Comparison of ENCODE assay signal across 8 cellular contexts in the genomic region with DNA sequence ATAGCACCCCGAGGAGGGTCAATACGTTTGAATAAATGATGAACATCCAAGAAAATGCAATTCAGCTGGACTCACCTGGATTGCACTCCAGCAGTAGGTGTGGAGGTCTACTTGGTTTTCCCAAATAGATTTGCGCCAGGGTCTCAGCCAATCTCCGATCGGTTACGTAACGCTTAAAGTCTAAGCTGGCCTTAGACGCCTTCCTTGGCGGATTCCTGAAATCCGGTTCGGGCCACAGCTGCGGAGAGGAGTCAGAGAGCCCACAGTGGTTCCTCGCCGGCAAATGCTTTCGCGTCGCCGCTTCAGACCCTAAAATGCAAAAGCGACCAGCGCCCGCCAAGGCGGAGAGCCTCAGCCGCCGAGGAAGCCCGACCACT. TPM values are rescaled to one million over a fixed set of nuclear protein-coding genes. Genes with fewer than 3 reads are reported as not detected.
DNase-seq lines count a peak whose midpoint lies in the region; ATAC-seq and TF ChIP-seq lines count a peak whose summit lies in the region.

No MANE protein-coding gene starts in this region.

- TF ChIP-seq CTCF in AG10803 (conservative IDR thresholded peaks at IDR 0.05; ENCODE audit: low read length) (no peak), RWPE2 (IDR thresholded peaks at IDR 0.05; ENCODE audit: poor library complexity, severe bottlenecking) (no peak), fibroblast of lung (conservative IDR thresholded peaks at IDR 0.05 in 1 of 2, IDR thresholded peaks at IDR 0.05 in 1 of 2; ENCODE audit: low read depth in 1 of 2, low read length in 2 of 2) (no peak), parathyroid adenoma (IDR thresholded peaks at IDR 0.05) (no peak)

- H3K27ac ChIP-seq in GM23248 = peak overlapping the region; percentile 86
- H3K27ac ChIP-seq in RWPE2 (ENCODE audit: poor library complexity, severe bottlenecking) = peak overlapping the region; percentile 72
- peak overlapping the region; percentile 42 for H3K27ac ChIP-seq in fibroblast of lung (ENCODE audit: insufficient read depth, low read length)
- peak overlapping the region; percentile 93 for H3K27ac ChIP-seq in parathyroid adenoma

- H3K9ac ChIP-seq in GM23248 = peak overlapping the region; percentile 87
- peak overlapping the region; percentile 70 for H3K9ac ChIP-seq in fibroblast of lung (ENCODE audit: insufficient read depth, low read length)
- peak overlapping the region; percentile 37 for H3K9ac ChIP-seq in parathyroid adenoma

- H3K4me3 ChIP-seq in AG10803 (ENCODE audit: low read length) (peak overlapping the region; percentile 98), GM23248 (peak overlapping the region; percentile 93), RWPE2 (ENCODE audit: severe bottlenecking) (peak overlapping the region; percentile 86), fibroblast of lung (replicated peaks in 1 of 4; ENCODE audit: control extremely low read depth in 1 of 4, insufficient read depth in 1 of 4, low read depth in 3 of 4, low read length in 4 of 4) (peak overlapping the region; percentile 72 to 99 (median 90)), parathyroid adenoma (ENCODE audit: low read depth, low read length) (peak overlapping the region; percentile 84)

- peak; percentile 7 for ATAC-seq in RWPE2 (ENCODE audit: low read depth)
- ATAC-seq in HG03571 (IDR thresholded peaks at IDR 0.05; ENCODE audit: unreplicated experiment) = no peak
- ATAC-seq in GM18498 (IDR thresholded peaks at IDR 0.05; ENCODE audit: unreplicated experiment) = no peak

- H4K20me1 ChIP-seq in GM23248 (ENCODE audit: insufficient read depth) (no peaks in the 10 kb centered on the region), fibroblast of lung (ENCODE audit: control insufficient read depth, extremely low read depth, insufficient read depth, low read length) (no peaks in the 10 kb centered on the region)

- H2AFZ ChIP-seq in GM23248 (peak overlapping the region; percentile 82), fibroblast of lung (ENCODE audit: low read length) (peak overlapping the region; percentile 40), parathyroid adenoma (peak overlapping the region; percentile 91)

- no peaks in the 10 kb centered on the region for H3K27me3 ChIP-seq in GM23248 (replicated peaks; ENCODE audit: insufficient read depth)
- H3K27me3 ChIP-seq in RWPE2 (ENCODE audit: insufficient read depth, poor library complexity, severe bottlenecking) = no peaks in the 10 kb centered on the region
- no peaks in the 10 kb centered on the region for H3K27me3 ChIP-seq in fibroblast of lung (ENCODE audit: control insufficient read depth, insufficient read depth, low read length)
- no peaks in the 10 kb centered on the region for H3K27me3 ChIP-seq in parathyroid adenoma (ENCODE audit: control insufficient read depth, insufficient read depth, low read length)

- peaks cover 3% of the 10 kb centered on the region; the same call in 1 of the 2 replicates for H3K36me3 ChIP-seq in GM23248 (ENCODE audit: low read depth)
- H3K36me3 ChIP-seq in RWPE2 (ENCODE audit: low read depth) = peaks cover 16% of the 10 kb centered on the region
- peaks cover 2% of the 10 kb centered on the region for H3K36me3 ChIP-seq in fibroblast of lung (ENCODE audit: control insufficient read depth, insufficient read depth, low read length)
- H3K36me3 ChIP-seq in parathyroid adenoma (ENCODE audit: control insufficient read depth, insufficient read depth, low read length) = no peaks in the 10 kb centered on the region

- in situ Hi-C loops in GM23248 (cut with MboI) = no loop called here

- WGBS in GM23248 (ENCODE audit: low coverage in 1 of 2, low lambda C conversion rate in 2 of 2, missing lambda C conversion rate in 2 of 2), 2 experiments = 1 to 2% methylated on average over 25 of the region's 25 CpGs

- H3K9me3 ChIP-seq in GM23248 (ENCODE audit: low read depth) = no peaks in the 10 kb centered on the region
- H3K9me3 ChIP-seq in RWPE2 (ENCODE audit: severe bottlenecking) = no peaks in the 10 kb centered on the region
- H3K9me3 ChIP-seq in fibroblast of lung (ENCODE audit: control insufficient read depth, insufficient read depth, low read depth, low read length) = no peaks in the 10 kb centered on the region
- H3K9me3 ChIP-seq in parathyroid adenoma (ENCODE audit: control insufficient read depth, low read length) = no peaks in the 10 kb centered on the region

- no peak for DNase-seq in AG10803 (ENCODE audit: low read depth)
- DNase-seq in GM23248 = peak; percentile 83
- peak; percentile 50 for DNase-seq in RWPE2 (ENCODE audit: low spot score)
- DNase-seq in fibroblast of lung (ENCODE audit: low read depth in 2 of 2) = peak in 1 of 2 donors; percentile 71
- DNase-seq in NCI-H524 treated with DMSO at 0.1 percent for 48 hours (lab: John Stamatoyannopoulos, UW) = no peak

- peaks cover 34% of the 10 kb centered on the region for H3F3A ChIP-seq in GM23248 (ENCODE audit: insufficient read depth)

- H3K4me2 ChIP-seq in GM23248 (ENCODE audit: unreplicated experiment) (peak overlapping the region; percentile 75), fibroblast of lung (ENCODE audit: extremely low read depth, insufficient read depth, low read length) (peak overlapping the region; percentile 75), parathyroid adenoma (ENCODE audit: low read length) (peak overlapping the region; percentile 91)

- no peaks in the 10 kb centered on the region for H3K9me2 ChIP-seq in GM23248 (ENCODE audit: insufficient read depth)

- peaks cover 91% of the 10 kb centered on the region for H3K79me2 ChIP-seq in GM23248 (ENCODE audit: insufficient read depth)
- peaks cover 64% of the 10 kb centered on the region for H3K79me2 ChIP-seq in fibroblast of lung (ENCODE audit: control insufficient read depth, insufficient read depth, low read length)
- H3K79me2 ChIP-seq in parathyroid adenoma = peaks cover 5% of the 10 kb centered on the region

- H3K4me1 ChIP-seq in GM23248 (ENCODE audit: insufficient read depth) (peaks cover 38% of the 10 kb centered on the region), RWPE2 (ENCODE audit: insufficient read depth, poor library complexity, severe bottlenecking) (peaks cover 9% of the 10 kb centered on the region), fibroblast of lung (ENCODE audit: control insufficient read depth, extremely low read depth, insufficient read depth, low read length) (peaks cover 7% of the 10 kb centered on the region), parathyroid adenoma (peaks cover 3% of the 10 kb centered on the region)

RNA-seq across cellular contexts. Expression of a gene that starts 0.3 kb away (rescaled TPM):
- 20.6 and 28.8 TPM in 2 replicates for total RNA-seq in GM23248 (2014; rRNA removed; shearing (Covaris generic))
- polyA plus RNA-seq in GM23248 (2016; fragmentation: Nextera tagmentation; extraction: Ambion mirVana) = 32.0 and 32.1 TPM in 2 replicates
- 14.9 and 15.9 TPM in 2 replicates for total RNA-seq in fibroblast of lung
- 20.1 and 22.3 TPM in 2 replicates for polyA plus RNA-seq in fibroblast of lung
- polyA plus RNA-seq in fibroblast of lung (2012) = 12.9 and 14.7 TPM in 2 replicates
- 0.94 and 1.4 TPM in 2 replicates for polyA minus RNA-seq in fibroblast of lung (ENCODE audit: low replicate concordance)

RNA-seq across cellular contexts. Expression of a gene that starts 0.5 kb away (rescaled TPM):
- 41.7 and 44.5 TPM in 2 replicates for total RNA-seq in GM23248 (2014; rRNA removed; shearing (Covaris generic))
- polyA plus RNA-seq in GM23248 (2016; fragmentation: Nextera tagmentation; extraction: Ambion mirVana) = 33.5 and 35.0 TPM in 2 replicates
- total RNA-seq in fibroblast of lung = 20.0 and 26.9 TPM in 2 replicates
- 20.2 and 33.9 TPM in 2 replicates for polyA plus RNA-seq in fibroblast of lung
- polyA plus RNA-seq in fibroblast of lung (2012) = 12.6 and 18.7 TPM in 2 replicates
- 5.6 and 11.3 TPM in 2 replicates for polyA minus RNA-seq in fibroblast of lung (ENCODE audit: low replicate concordance)

RNA-seq across cellular contexts. Expression of a gene that starts 58.7 kb away (rescaled TPM):
- 32.1 and 39.1 TPM in 2 replicates for total RNA-seq in GM23248 (2014; rRNA removed; shearing (Covaris generic))
- polyA plus RNA-seq in GM23248 (2016; fragmentation: Nextera tagmentation; extraction: Ambion mirVana) (39.1 and 44.8 TPM in 2 replicates), fibroblast of lung (30.1 and 83.1 TPM in 2 replicates)
- total RNA-seq in fibroblast of lung = 69.4 and 71.7 TPM in 2 replicates
- polyA plus RNA-seq in fibroblast of lung (2012) = 32.4 and 71.3 TPM in 2 replicates
- polyA minus RNA-seq in fibroblast of lung (ENCODE audit: low replicate concordance) = 11.2 and 31.2 TPM in 2 replicates

Comparison
In these comparisons a context has a peak if more than half of its experiments do, and no peak if none do; other contexts are left out.
1. DNase-seq: peak in GM23248 (single experiment) and RWPE2 (single experiment); none in AG10803 (single experiment) and NCI-H524 treated with DMSO at 0.1 percent for 48 hours (single experiment).
2. H2AFZ ChIP-seq: peak in every context shown above with its lines; median percentile 91 in parathyroid adenoma; 82 in GM23248; 40 in fibroblast of lung.
3. H3K27ac ChIP-seq: peak in every context shown above with its lines; median percentile 93 in parathyroid adenoma; 86 in GM23248; 72 in RWPE2; 42 in fibroblast of lung.
4. H3K9ac ChIP-seq: peak in every context shown above with its lines; median percentile 87 in GM23248; 70 in fibroblast of lung; 37 in parathyroid adenoma.
5. Peak in every context shown above with its lines, with median percentiles within 50 percentile points of each other: H3K4me3 ChIP-seq and H3K4me2 ChIP-seq.